ENCODE assay signal across 16 cellular contexts in genomic region chr12:131101006-131101405, GRCh38.
DNase-seq lines count a peak whose midpoint lies in the region; ATAC-seq, FAIRE-seq and TF ChIP-seq lines count a peak whose summit lies in the region.
"Had no signal": no experiment of that assay in that cellular context is flagged by ENCODE, and none has a peak within 500 bp of the region (broad histone marks: within the 10 kb centered on the region; RNA-seq: fewer than 3 reads in every experiment).

No MANE protein-coding gene starts in this region.

- intact Hi-C loops in right cardiac atrium (cut with DNase I) (loop anchor here in 1 of 4 donors (10.0 kb wide), 2 partner anchors 354 to 904 kb away; no protein-coding TSS in a partner anchor), left cardiac atrium (cut with DNase I) (no loop called here)

- TF ChIP-seq CTCF in omental fat pad (IDR thresholded peaks at IDR 0.05): no peak

- 95% methylated on average over 4 of the region's 4 CpGs for WGBS in right cardiac atrium

- H3K27ac ChIP-seq in right cardiac atrium (ENCODE audit: low read length): no peak overlapping the region
- H3K27ac ChIP-seq: GM23248, Peyer's patch had no signal

- H3K9me3 ChIP-seq in right cardiac atrium (ENCODE audit: control insufficient read depth, low read length): no peaks in the 10 kb centered on the region
- H3K9me3 ChIP-seq: Peyer's patch had no signal

- DNase-seq in right cardiac atrium (peak in 2 of 3 donors; percentile 6 to 33), left cardiac atrium (no peak), omental fat pad (ENCODE audit: low spot score) (peak; percentile 12), ureter (ENCODE audit: low spot score) (peak; percentile 27), superior temporal gyrus (ENCODE audit: extremely low spot score) (no peak), COLO829 (ENCODE audit: low spot score) (no peak), RCC 7860 (ENCODE audit: low spot score) (no peak)
- peak; percentile 3 for DNase-seq in activated CD8-positive, alpha-beta memory T cell treated with anti-CD3 and anti-CD28 coated beads, Interleukin-2, amount 50 U/mL, for 4 hours
- DNase-seq: AML-193, GF-D8, GM23248, KBM-7, NCI-H1105, NCI-H187, NCI-H774 had no signal

- no peaks in the 10 kb centered on the region for H3K4me1 ChIP-seq in right cardiac atrium (ENCODE audit: control insufficient read depth, insufficient read depth, low read length)

- no peak for FAIRE-seq in RCC 7860 (lab: Jason Lieb, UNC)

- no peak for ATAC-seq in right cardiac atrium
- ATAC-seq in left cardiac atrium: no peak
- no peak for ATAC-seq in omental fat pad (ENCODE audit: low FRiP score)

- H3K4me3 ChIP-seq in right cardiac atrium (ENCODE audit: low read length): no peak overlapping the region
- H3K4me3 ChIP-seq: GM23248, Peyer's patch had no signal

- H3K27me3 ChIP-seq in right cardiac atrium (ENCODE audit: control insufficient read depth, insufficient read depth): no peaks in the 10 kb centered on the region
- H3K27me3 ChIP-seq: Peyer's patch had no signal

Comparison
In these comparisons a context has a peak if more than half of its experiments do, and no peak if none do; other contexts are left out.
1. DNase-seq: peak in right cardiac atrium (2 of 3), activated CD8-positive, alpha-beta memory T cell treated with anti-CD3 and anti-CD28 coated beads, Interleukin-2, amount 50 U/mL, for 4 hours (single experiment), omental fat pad (single experiment) and ureter (single experiment); none in left cardiac atrium (single experiment), superior temporal gyrus (single experiment), COLO829 (single experiment) and RCC 7860 (single experiment).